42 cellular contexts compared by ENCODE assay signal in the genomic region with DNA sequence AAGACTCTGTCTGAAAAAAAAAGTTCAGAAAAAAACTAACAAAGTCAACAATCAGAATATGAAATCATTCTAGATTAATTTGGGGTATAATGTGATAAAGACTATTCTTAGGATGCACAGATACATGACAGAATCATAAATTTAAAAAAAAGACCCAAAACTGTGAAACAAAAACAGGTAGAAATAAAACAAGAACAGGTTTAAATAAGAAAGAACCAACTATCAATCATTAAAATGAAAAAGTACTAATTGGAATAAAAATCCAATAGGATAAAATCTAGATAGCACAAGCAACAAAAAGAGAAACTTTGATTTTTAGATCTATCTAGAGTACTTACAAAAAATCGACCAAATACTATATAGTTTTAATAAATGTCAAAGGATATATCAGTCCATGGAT. TPM values are rescaled to one million over a fixed set of nuclear protein-coding genes. Genes with fewer than 3 reads are reported as not detected.
"Had no signal": no experiment of that assay in that cellular context is flagged by ENCODE, and none has a peak within 500 bp of the region (broad histone marks: within the 10 kb centered on the region; RNA-seq: fewer than 3 reads in every experiment).

No MANE protein-coding gene starts in this region.

- DNase-seq: activated effector memory CD4-positive, alpha-beta T cell treated with anti-CD3 and anti-CD28 coated beads, Interleukin-2, amount 50 U/mL, for 16 hours; activated effector memory CD4-positive, alpha-beta T cell treated with Interleukin-2 at 50 U/mL for 16 hours; activated gamma-delta T cell; activated gamma-delta T cell treated with Interleukin-2 at 50 U/mL for 16 hours; activated naive CD4-positive, alpha-beta T cell; activated naive CD4-positive, alpha-beta T cell treated with anti-CD3 and anti-CD28 coated beads for 36 hours; activated naive CD4-positive, alpha-beta T cell treated with anti-CD3 and anti-CD28 coated beads, Interleukin-2, amount 10 ng/mL, durations not matched to agents 7 days and 5 days; activated naive CD4-positive, alpha-beta T cell treated with anti-CD3 and anti-CD28 coated beads, Interleukin-2, amount 50 U/mL, for 16 hours; activated naive CD4-positive, alpha-beta T cell treated with Interleukin-2 at 50 U/mL for 16 hours; activated naive CD8-positive, alpha-beta T cell treated with anti-CD3 and anti-CD28 coated beads for 36 hours; activated naive CD8-positive, alpha-beta T cell treated with anti-CD3 and anti-CD28 coated beads, Interleukin-2, amount 10 ng/mL, durations not matched to agents 7 days and 5 days; activated naive CD8-positive, alpha-beta T cell treated with anti-CD3 and anti-CD28 coated beads, Interleukin-2, amount 50 U/mL, for 24 hours; activated T-cell treated with anti-CD3 and anti-CD28 coated beads, Interleukin-2, amount 50 U/mL, for 4 hours; activated T-cell treated with anti-CD3 and anti-CD28 coated beads, Interleukin-2, amount 50 U/mL, for 48 hours; activated T-cell treated with anti-CD3 and anti-CD28 coated beads, Interleukin-2, amount 50 U/mL, for 72 hours; adrenal gland; amniotic stem cell; amygdala; anterior cingulate cortex; aorta; body of pancreas; brain microvascular endothelial cell; caudate nucleus; central memory CD4-positive, alpha-beta T cell; cerebellar nuclear complex had no signal

- ATAC-seq: activated naive CD4-positive, alpha-beta T cell treated with anti-CD3 and anti-CD28 coated beads, Interleukin-2, amount 50 U/mL, for 72 hours; activated naive CD8-positive, alpha-beta T cell treated with anti-CD3 and anti-CD28 coated beads, Interleukin-2, amount 50 U/mL, for 24 hours; activated T-cell treated with anti-CD3 and anti-CD28 coated beads, Interleukin-2, amount 50 U/mL, for 4 hours; activated T-cell treated with anti-CD3 and anti-CD28 coated beads, Interleukin-2, amount 50 U/mL, for 72 hours; activated T-helper 17 cell treated with anti-CD3 and anti-CD28 coated beads, Interleukin-2, amount 50 U/mL, for 72 hours; body of pancreas had no signal

- H3K36me3 ChIP-seq: adrenal gland, ascending aorta, brain microvascular endothelial cell, breast epithelium, cardiac muscle cell had no signal

- H3K4me1 Mint-ChIP-seq: activated naive CD4-positive, alpha-beta T cell treated with anti-CD3 and anti-CD28 coated beads, Interleukin-2, amount 10 ng/mL, durations not matched to agents 7 days and 5 days; activated naive CD4-positive, alpha-beta T cell treated with anti-CD3 and anti-CD28 coated beads, Interleukin-2, amount 50 U/mL, for 24 hours; activated naive CD8-positive, alpha-beta T cell treated with anti-CD3 and anti-CD28 coated beads for 36 hours; activated naive CD8-positive, alpha-beta T cell treated with anti-CD3 and anti-CD28 coated beads, Interleukin-2, amount 10 ng/mL, durations not matched to agents 7 days and 5 days; activated naive CD8-positive, alpha-beta T cell treated with anti-CD3 and anti-CD28 coated beads, Interleukin-2, amount 50 U/mL, for 24 hours; activated T-helper 17 cell treated with anti-CD3 and anti-CD28 coated beads, Interleukin-2, amount 50 U/mL, for 72 hours; brain; central memory CD8-positive, alpha-beta T cell had no signal

- H3K27me3 ChIP-seq: ascending aorta, body of pancreas, brain microvascular endothelial cell, breast epithelium, cardiac muscle cell had no signal

- H3K36me3 Mint-ChIP-seq: activated naive CD4-positive, alpha-beta T cell treated with anti-CD3 and anti-CD28 coated beads, Interleukin-2, amount 10 ng/mL, durations not matched to agents 7 days and 5 days; activated naive CD8-positive, alpha-beta T cell treated with anti-CD3 and anti-CD28 coated beads for 36 hours; activated naive CD8-positive, alpha-beta T cell treated with anti-CD3 and anti-CD28 coated beads, Interleukin-2, amount 10 ng/mL, durations not matched to agents 7 days and 5 days; brain had no signal

- H3K9me3 Mint-ChIP-seq: activated naive CD4-positive, alpha-beta T cell treated with anti-CD3 and anti-CD28 coated beads for 36 hours; activated naive CD4-positive, alpha-beta T cell treated with anti-CD3 and anti-CD28 coated beads, Interleukin-2, amount 10 ng/mL, durations not matched to agents 7 days and 5 days; activated naive CD4-positive, alpha-beta T cell treated with anti-CD3 and anti-CD28 coated beads, Interleukin-2, amount 50 U/mL, for 24 hours; activated naive CD8-positive, alpha-beta T cell treated with anti-CD3 and anti-CD28 coated beads, Interleukin-2, amount 50 U/mL, for 24 hours; activated T-cell treated with anti-CD3 and anti-CD28 coated beads, Interleukin-2, amount 50 U/mL, for 4 hours; activated T-helper 1 cell treated with anti-CD3 and anti-CD28 coated beads, Interleukin-12 subunit alpha, Interleukin-12 subunit beta, Interleukin-2, Interleukin-4 antibody, amounts not matched to agents 30 ng/mL and 10 ng/mL and 1 ng/mL, durations not matched to agents 14 hours and 24 hours and 36 hours; activated T-helper 2 cell treated with anti-CD3 and anti-CD28 coated beads, Interferon-gamma antibody, Interleukin-2, Interleukin-4, amounts not matched to agents 10 μg/mL and 5 μg/mL and 100 μg/mL, durations not matched to agents 14 hours and 24 hours and 36 hours; central memory CD8-positive, alpha-beta T cell had no signal

- H3K4me3 Mint-ChIP-seq: activated naive CD4-positive, alpha-beta T cell treated with anti-CD3 and anti-CD28 coated beads for 36 hours; activated naive CD4-positive, alpha-beta T cell treated with anti-CD3 and anti-CD28 coated beads, Interleukin-2, amount 10 ng/mL, durations not matched to agents 7 days and 5 days; activated naive CD4-positive, alpha-beta T cell treated with anti-CD3 and anti-CD28 coated beads, Interleukin-2, amount 50 U/mL, for 24 hours; activated naive CD8-positive, alpha-beta T cell; activated naive CD8-positive, alpha-beta T cell treated with anti-CD3 and anti-CD28 coated beads for 36 hours; activated naive CD8-positive, alpha-beta T cell treated with anti-CD3 and anti-CD28 coated beads, Interleukin-2, amount 10 ng/mL, durations not matched to agents 7 days and 5 days; activated naive CD8-positive, alpha-beta T cell treated with anti-CD3 and anti-CD28 coated beads, Interleukin-2, amount 50 U/mL, for 24 hours; activated T-cell treated with anti-CD3 and anti-CD28 coated beads, Interleukin-2, amount 50 U/mL, for 4 hours; activated T-cell treated with anti-CD3 and anti-CD28 coated beads, Interleukin-2, amount 50 U/mL, for 72 hours; activated T-helper 1 cell treated with anti-CD3 and anti-CD28 coated beads, Interleukin-12 subunit alpha, Interleukin-12 subunit beta, Interleukin-2, Interleukin-4 antibody, amounts not matched to agents 30 ng/mL and 10 ng/mL and 1 ng/mL, durations not matched to agents 14 hours and 24 hours and 36 hours; activated T-helper 17 cell treated with anti-CD3 and anti-CD28 coated beads, Interleukin-2, amount 50 U/mL, for 72 hours; brain; central memory CD8-positive, alpha-beta T cell had no signal

- H3K27ac Mint-ChIP-seq: activated naive CD4-positive, alpha-beta T cell treated with anti-CD3 and anti-CD28 coated beads for 36 hours; activated naive CD4-positive, alpha-beta T cell treated with anti-CD3 and anti-CD28 coated beads, Interleukin-2, amount 10 ng/mL, durations not matched to agents 7 days and 5 days; activated naive CD4-positive, alpha-beta T cell treated with anti-CD3 and anti-CD28 coated beads, Interleukin-2, amount 50 U/mL, for 24 hours; activated naive CD4-positive, alpha-beta T cell treated with anti-CD3 and anti-CD28 coated beads, Interleukin-2, amount 50 U/mL, for 72 hours; activated naive CD8-positive, alpha-beta T cell; activated naive CD8-positive, alpha-beta T cell treated with anti-CD3 and anti-CD28 coated beads for 36 hours; activated naive CD8-positive, alpha-beta T cell treated with anti-CD3 and anti-CD28 coated beads, Interleukin-2, amount 10 ng/mL, durations not matched to agents 7 days and 5 days; activated naive CD8-positive, alpha-beta T cell treated with anti-CD3 and anti-CD28 coated beads, Interleukin-2, amount 50 U/mL, for 24 hours; activated T-cell treated with anti-CD3 and anti-CD28 coated beads, Interleukin-2, amount 50 U/mL, for 72 hours; activated T-helper 1 cell treated with anti-CD3 and anti-CD28 coated beads, Interleukin-12 subunit alpha, Interleukin-12 subunit beta, Interleukin-2, Interleukin-4 antibody, amounts not matched to agents 30 ng/mL and 10 ng/mL and 1 ng/mL, durations not matched to agents 14 hours and 24 hours and 36 hours; activated T-helper 17 cell treated with anti-CD3 and anti-CD28 coated beads, Interleukin-2, amount 50 U/mL, for 72 hours; activated T-helper 2 cell treated with anti-CD3 and anti-CD28 coated beads, Interferon-gamma antibody, Interleukin-2, Interleukin-4, amounts not matched to agents 10 μg/mL and 5 μg/mL and 100 μg/mL, durations not matched to agents 14 hours and 24 hours and 36 hours; brain had no signal

- H3K4me3 ChIP-seq: adrenal gland, ascending aorta, body of pancreas, breast epithelium, cardiac muscle cell had no signal

- H3K27ac ChIP-seq: adrenal gland, ascending aorta, body of pancreas, brain microvascular endothelial cell, breast epithelium, cardiac muscle cell had no signal

- H3K4me1 ChIP-seq: adrenal gland, ascending aorta, body of pancreas, breast epithelium had no signal

- FAIRE-seq: astrocyte, bronchial epithelial cell had no signal

- H3K9me3 ChIP-seq: adrenal gland, body of pancreas, breast epithelium had no signal

RNA-seq across cellular contexts. Expression of gene TMEM202, which starts 13.4 kb away (rescaled TPM):
- total RNA-seq: activated naive CD4-positive, alpha-beta T cell treated with anti-CD3 and anti-CD28 coated beads for 36 hours; activated naive CD4-positive, alpha-beta T cell treated with anti-CD3 and anti-CD28 coated beads, Interleukin-2, amount 50 U/mL, for 72 hours; activated naive CD8-positive, alpha-beta T cell treated with anti-CD3 and anti-CD28 coated beads for 36 hours; activated naive CD8-positive, alpha-beta T cell treated with anti-CD3 and anti-CD28 coated beads, Interleukin-2, amount 10 ng/mL, durations not matched to agents 7 days and 5 days; activated T-cell treated with anti-CD3 and anti-CD28 coated beads, Interleukin-2, amount 50 U/mL, for 4 hours; activated T-cell treated with anti-CD3 and anti-CD28 coated beads, Interleukin-2, amount 50 U/mL, for 72 hours; activated T-helper 1 cell treated with anti-CD3 and anti-CD28 coated beads, Interleukin-12 subunit alpha, Interleukin-12 subunit beta, Interleukin-2, Interleukin-4 antibody, amounts not matched to agents 30 ng/mL and 10 ng/mL and 1 ng/mL, durations not matched to agents 14 hours and 24 hours and 36 hours; activated T-helper 17 cell treated with anti-CD3 and anti-CD28 coated beads, Interleukin-2, amount 50 U/mL, for 72 hours; activated T-helper 2 cell treated with anti-CD3 and anti-CD28 coated beads, Interferon-gamma antibody, Interleukin-2, Interleukin-4, amounts not matched to agents 10 μg/mL and 5 μg/mL and 100 μg/mL, durations not matched to agents 14 hours and 24 hours and 36 hours; adrenal gland; aorta; ascending aorta; astrocyte; body of pancreas; breast epithelium; bronchial epithelial cell; cardiac muscle cell; cardiac septum; cerebellum; chondrocyte had no signal
- polyA plus RNA-seq: adipose tissue, adrenal gland, aorta, cardiac muscle cell had no signal
